28 cellular contexts compared by ENCODE assay signal in genomic region chr13:91768746-91769145, GRCh38.
"Had no signal": no experiment of that assay in that cellular context is flagged by ENCODE, and none has a peak within 500 bp of the region (broad histone marks: within the 10 kb centered on the region; RNA-seq: fewer than 3 reads in every experiment).

No MANE protein-coding gene starts in this region.

- H3K4me3 ChIP-seq: ascending aorta, cardiac muscle cell, colonic mucosa, SJCRH30, SK-N-MC had no signal

- H3K27me3 ChIP-seq: ascending aorta, cardiac muscle cell, colonic mucosa, SJCRH30 had no signal

- DNase-seq: activated CD4-positive, alpha-beta memory T cell treated with anti-CD3 and anti-CD28 coated beads, Interleukin-2, amount 10 ng/mL, durations not matched to agents 7 days and 5 days; activated CD4-positive, alpha-beta T cell treated with anti-CD3 and anti-CD28 coated beads for 1 hour; activated CD4-positive, alpha-beta T cell treated with anti-CD3 and anti-CD28 coated beads for 48 hours; activated CD4-positive, CD25-positive, alpha-beta regulatory T cell; activated gamma-delta T cell; activated naive CD4-positive, alpha-beta T cell treated with Interleukin-2 at 50 U/mL for 16 hours; activated naive CD8-positive, alpha-beta T cell treated with anti-CD3 and anti-CD28 coated beads, Interleukin-2, amount 10 ng/mL, durations not matched to agents 7 days and 5 days; activated T-cell treated with anti-CD3 and anti-CD28 coated beads, Interleukin-2, amount 50 U/mL, for 24 hours; amygdala; colonic mucosa; NCI-H1105; NCI-H1417 treated with DMSO at 0.1 percent for 48 hours; NCI-H187 treated with DMSO at 0.1 percent for 48 hours; NCI-H2081; NCI-H2171 treated with DMSO at 0.1 percent for 48 hours; NCI-H226; NCI-H446 treated with DMSO at 0.1 percent for 48 hours; NCI-H524; NCI-H69; NCI-H82; SHP77; SJCRH30; T1000; WERI-Rb-1 had no signal

- H3K9me3 ChIP-seq: ascending aorta, colonic mucosa, SJCRH30 had no signal

- H3K36me3 ChIP-seq: ascending aorta, cardiac muscle cell, colonic mucosa, SJCRH30, WERI-Rb-1 had no signal

- H3K27ac ChIP-seq: ascending aorta, cardiac muscle cell, colonic mucosa, SJCRH30, SK-N-MC, WERI-Rb-1 had no signal

- H3K4me1 ChIP-seq: ascending aorta, colonic mucosa, SJCRH30 had no signal

- ATAC-seq: Panc1 had no signal
